19 cellular contexts compared by ENCODE assay signal in the genomic region with DNA sequence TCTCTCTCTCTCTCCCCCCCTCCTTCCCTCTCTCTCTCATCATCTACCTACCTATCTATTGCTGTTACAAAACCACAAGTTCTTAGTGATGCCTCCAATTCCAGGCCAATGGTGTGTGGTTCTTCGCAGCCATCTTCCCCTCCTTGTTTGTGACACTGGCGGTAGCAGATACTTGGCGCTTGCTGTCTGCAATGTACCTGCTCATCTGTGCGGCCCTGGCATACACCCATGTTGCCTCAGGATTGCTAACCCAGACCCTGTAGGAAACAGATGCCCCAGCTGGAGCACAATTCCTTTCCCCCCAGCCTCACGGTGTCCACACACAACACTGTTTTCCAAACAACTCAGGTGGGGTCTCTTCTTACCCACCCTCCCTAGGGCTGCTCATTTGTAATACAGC. TPM values are rescaled to one million over a fixed set of nuclear protein-coding genes. Genes with fewer than 3 reads are reported as not detected.
DNase-seq lines count a peak whose midpoint lies in the region; ATAC-seq and TF ChIP-seq lines count a peak whose summit lies in the region.
"Had no signal": no experiment of that assay in that cellular context is flagged by ENCODE, and none has a peak within 500 bp of the region (broad histone marks: within the 10 kb centered on the region; RNA-seq: fewer than 3 reads in every experiment).

No MANE protein-coding gene starts in this region.

- CTCF ChIA-PET in activated CD8-positive, alpha-beta memory T cell treated with anti-CD3 and anti-CD28 coated beads, Interleukin-2, amount 10 ng/mL, durations not matched to agents 7 days and 5 days (lab: Charles Lee): no interaction called here

- H2AFZ ChIP-seq in MM.1S (ENCODE audit: low read length): no peak overlapping the region

- H3K9ac ChIP-seq in MM.1S (ENCODE audit: low read length): no peak overlapping the region
- H3K9ac ChIP-seq: BLaER1 had no signal

- peaks cover 43% of the 10 kb centered on the region for H3K27me3 ChIP-seq in MM.1S (replicated peaks; ENCODE audit: insufficient read depth, low read length)

- no peaks in the 10 kb centered on the region for H3K9me2 ChIP-seq in MM.1S (replicated peaks; ENCODE audit: insufficient read depth, low read length)

- TF ChIP-seq CTCF in progenitor cell of endocrine pancreas (IDR thresholded peaks at IDR 0.05; ENCODE audit: unreplicated experiment) (no peak), MM.1S (IDR thresholded peaks at IDR 0.05; ENCODE audit: low read length) (no peak)

- no peaks in the 10 kb centered on the region for H3K9me3 ChIP-seq in T-helper 17 cell (ENCODE audit: control insufficient read depth, low read length, poor library complexity, severe bottlenecking)
- no peaks in the 10 kb centered on the region for H3K9me3 ChIP-seq in MM.1S (replicated peaks; ENCODE audit: insufficient read depth, low read length)
- H3K9me3 ChIP-seq: BLaER1, tibial artery had no signal

- peak overlapping the region; percentile 17 for H3K27ac Mint-ChIP-seq in activated CD8-positive, alpha-beta memory T cell treated with anti-CD3 and anti-CD28 coated beads, Interleukin-2, amount 10 ng/mL, durations not matched to agents 7 days and 5 days
- H3K27ac Mint-ChIP-seq in T-helper 17 cell (peak overlapping the region; percentile 2), progenitor cell of endocrine pancreas (peak overlapping the region; percentile 87)

- no peaks in the 10 kb centered on the region for H3K4me1 ChIP-seq in MM.1S (ENCODE audit: low read length)
- H3K4me1 ChIP-seq: tibial artery had no signal

- no peaks in the 10 kb centered on the region for H3K36me3 ChIP-seq in MM.1S (replicated peaks; ENCODE audit: insufficient read depth, low read length)
- H3K36me3 ChIP-seq: BLaER1 had no signal

- no peaks in the 10 kb centered on the region for H3K4me1 Mint-ChIP-seq in activated CD8-positive, alpha-beta memory T cell treated with anti-CD3 and anti-CD28 coated beads, Interleukin-2, amount 10 ng/mL, durations not matched to agents 7 days and 5 days
- H3K4me1 Mint-ChIP-seq in T-helper 17 cell: peaks cover 12% of the 10 kb centered on the region
- peaks cover 4% of the 10 kb centered on the region for H3K4me1 Mint-ChIP-seq in progenitor cell of endocrine pancreas (ENCODE audit: low read depth)

- no peaks in the 10 kb centered on the region for H3K79me2 ChIP-seq in MM.1S (ENCODE audit: low read length)

- H3K4me2 ChIP-seq in MM.1S (ENCODE audit: low read depth, low read length): no peak overlapping the region

- H3K27me3 Mint-ChIP-seq in activated CD8-positive, alpha-beta memory T cell treated with anti-CD3 and anti-CD28 coated beads, Interleukin-2, amount 10 ng/mL, durations not matched to agents 7 days and 5 days: peaks cover 26% of the 10 kb centered on the region
- peaks cover 35% of the 10 kb centered on the region for H3K27me3 Mint-ChIP-seq in T-helper 17 cell
- peaks cover 68% of the 10 kb centered on the region for H3K27me3 Mint-ChIP-seq in progenitor cell of endocrine pancreas

- H3K27ac ChIP-seq in cingulate gyrus (ENCODE audit: low read depth, low read length) (peak overlapping the region; percentile 12), MM.1S (ENCODE audit: low read length) (no peak overlapping the region)
- H3K27ac ChIP-seq: BLaER1, tibial artery had no signal

- no peak overlapping the region for H3K4me3 ChIP-seq in MM.1S (ENCODE audit: low read length)
- H3K4me3 ChIP-seq: BLaER1, tibial artery had no signal

- H3K36me3 Mint-ChIP-seq in activated CD8-positive, alpha-beta memory T cell treated with anti-CD3 and anti-CD28 coated beads, Interleukin-2, amount 10 ng/mL, durations not matched to agents 7 days and 5 days: no peaks in the 10 kb centered on the region
- peaks cover 3% of the 10 kb centered on the region for H3K36me3 Mint-ChIP-seq in T-helper 17 cell (ENCODE audit: low read depth)
- no peaks in the 10 kb centered on the region for H3K36me3 Mint-ChIP-seq in progenitor cell of endocrine pancreas (ENCODE audit: insufficient read depth)

- no peak for ATAC-seq in activated CD8-positive, alpha-beta memory T cell treated with anti-CD3 and anti-CD28 coated beads, Interleukin-2, amount 10 ng/mL, durations not matched to agents 7 days and 5 days
- ATAC-seq in T-helper 17 cell (peak; percentile 41), HG02973 (IDR thresholded peaks at IDR 0.05; ENCODE audit: unreplicated experiment) (no peak)

- DNase-seq in activated CD8-positive, alpha-beta memory T cell treated with anti-CD3 and anti-CD28 coated beads, Interleukin-2, amount 10 ng/mL, durations not matched to agents 7 days and 5 days: no peak
- DNase-seq in activated CD8-positive, alpha-beta memory T cell treated with anti-CD3 and anti-CD28 coated beads, Interleukin-2, amount 50 U/mL, for 4 hours: no peak
- DNase-seq in T-helper 17 cell: no peak
- DNase-seq in progenitor cell of endocrine pancreas (ENCODE audit: low spot score, unreplicated experiment): no peak
- DNase-seq in MM.1S: no peak
- DNase-seq in stimulated activated naive CD4-positive, alpha-beta T cell treated with Interleukin-2 at 50 U/mL for 16 hours (lab: John Stamatoyannopoulos, UW): no peak
- DNase-seq: ACHN; activated CD4-positive, alpha-beta T cell treated with anti-CD3 and anti-CD28 coated beads for 1 hour; activated effector memory CD4-positive, alpha-beta T cell treated with anti-CD3 and anti-CD28 coated beads, Interleukin-2, amount 50 U/mL, for 16 hours; amniotic stem cell; mammary epithelial cell; MV-4-11; NCI-H510A; nucleus accumbens; stimulated activated CD4-positive, alpha-beta T cell treated with anti-CD3 and anti-CD28 coated beads, Interleukin-4, amount 100 ng/mL, for 24 hours; tibial artery had no signal

- H3K4me3 Mint-ChIP-seq in activated CD8-positive, alpha-beta memory T cell treated with anti-CD3 and anti-CD28 coated beads, Interleukin-2, amount 10 ng/mL, durations not matched to agents 7 days and 5 days: no peak overlapping the region
- H3K4me3 Mint-ChIP-seq in T-helper 17 cell (peak overlapping the region; percentile 49), progenitor cell of endocrine pancreas (ENCODE audit: low read depth) (no peak overlapping the region)

- H4K20me1 ChIP-seq in MM.1S (ENCODE audit: insufficient read depth, low read length): no peaks in the 10 kb centered on the region

- H3K9me3 Mint-ChIP-seq in activated CD8-positive, alpha-beta memory T cell treated with anti-CD3 and anti-CD28 coated beads, Interleukin-2, amount 10 ng/mL, durations not matched to agents 7 days and 5 days (ENCODE audit: low read depth): peaks cover 4% of the 10 kb centered on the region
- H3K9me3 Mint-ChIP-seq in progenitor cell of endocrine pancreas (ENCODE audit: low read depth): peaks cover 3% of the 10 kb centered on the region

- no peaks in the 10 kb centered on the region for H3F3A ChIP-seq in MM.1S (ENCODE audit: insufficient read depth, low read length)

RNA-seq across cellular contexts. Expression of a gene that starts 13.6 kb away (rescaled TPM):
- 1 to 10 TPM; 1.5 to 2.6 TPM for total RNA-seq in activated CD8-positive, alpha-beta memory T cell treated with anti-CD3 and anti-CD28 coated beads, Interleukin-2, amount 10 ng/mL, durations not matched to agents 7 days and 5 days
- total RNA-seq in T-helper 17 cell: 1 to 10 TPM in 1 of 2 donors, under 1 TPM in 1; 0.52 to 3.3 TPM
- total RNA-seq in progenitor cell of endocrine pancreas: 54.6 and 55.9 TPM in 2 replicates

Comparison
In these comparisons a context has a peak if more than half of its experiments do, and no peak if none do; other contexts are left out.
1. H3K27ac Mint-ChIP-seq: peak in every context shown above with its lines; median percentile 87 in progenitor cell of endocrine pancreas; 17 in activated CD8-positive, alpha-beta memory T cell treated with anti-CD3 and anti-CD28 coated beads, Interleukin-2, amount 10 ng/mL, durations not matched to agents 7 days and 5 days; 2 in T-helper 17 cell.
2. RNA of a gene that starts 13.6 kb away (total RNA-seq): 54.6 to 55.9 TPM in progenitor cell of endocrine pancreas; 0.52 to 3.3 TPM in T-helper 17 cell and 1.5 to 2.6 TPM in activated CD8-positive, alpha-beta memory T cell treated with anti-CD3 and anti-CD28 coated beads, Interleukin-2, amount 10 ng/mL, durations not matched to agents 7 days and 5 days; every median in the first group is over 10 times any median in the second.